8 cellular contexts compared by ENCODE assay signal in genomic region chr11:85854212-85854556, GRCh38. TPM values are rescaled to one million over a fixed set of nuclear protein-coding genes. Genes with fewer than 3 reads are reported as not detected.
A peak's percentile ranks its signal among the peaks of the same experiment; 100 is the strongest.
DNase-seq lines count a peak whose midpoint lies in the region; ATAC-seq, FAIRE-seq and TF ChIP-seq lines count a peak whose summit lies in the region.

No MANE protein-coding gene starts in this region.

- H3K4me1 ChIP-seq in A549 (peaks cover 7% of the 10 kb centered on the region), HUES64 (ENCODE audit: insufficient read depth, low read length) (0 out of 2 replicates have a peak, but pooled peaks cover 10% of the 10 kb centered on the region), mammary epithelial cell (ENCODE audit: insufficient read depth, low read length) (peaks cover 10% of the 10 kb centered on the region), mononuclear cell (ENCODE audit: insufficient read depth, low read length) (peaks cover 13% of the 10 kb centered on the region)

- no peak for TF ChIP-seq EP300 in A549 (IDR thresholded peaks at IDR 0.05)

- POLR2A ChIA-PET in A549 (lab: Yijun Ruan, JAX): interaction anchor here (0.7 to 1.3 kb wide), 6 partner anchors 216 to 945 kb away, joined by 3 to 6 read pairs (median 4); no protein-coding TSS in a partner anchor

- no peak for FAIRE-seq in A549 (lab: Jason Lieb, UNC)
- FAIRE-seq in D721Med (lab: Jason Lieb, UNC): no peak

- DNase-seq in A549 (ENCODE audit: low read depth in 1 of 2, low spot score in 1 of 2): no peak
- DNase-seq in mammary epithelial cell: no peak
- DNase-seq in D721Med (ENCODE audit: insufficient read length, low spot score): no peak
- DNase-seq in DMS79 treated with DMSO at 0.1 percent for 48 hours (lab: John Stamatoyannopoulos, UW): no peak
- no peak for DNase-seq in 8988T

- dilution Hi-C loops in mammary epithelial cell (cut with HindIII; ENCODE audit: low sequenced_read_pairs): no loop called here

- H3K27ac ChIP-seq in A549 (peak overlapping the region; percentile 71 to 95), HUES64 (ENCODE audit: low read depth, low read length) (peak overlapping the region; percentile 70), mammary epithelial cell (ENCODE audit: insufficient read depth, low read depth, low read length) (peak overlapping the region; percentile 8)

- H3K36me3 ChIP-seq in HUES64 (ENCODE audit: insufficient read depth, low read length): no peaks in the 10 kb centered on the region
- no peaks in the 10 kb centered on the region for H3K36me3 ChIP-seq in mammary epithelial cell (ENCODE audit: insufficient read depth, low read length)

- H3K79me2 ChIP-seq in mammary epithelial cell (ENCODE audit: insufficient read depth, low read length): no peaks in the 10 kb centered on the region

- intact Hi-C loops in mammary epithelial cell (cut with micrococcal nuclease): loop anchor here (1.0 to 10.0 kb wide), 6 partner anchors 87 to 961 kb away; no protein-coding TSS in a partner anchor

- H3K27me3 ChIP-seq in HUES64 (ENCODE audit: insufficient read depth, low read length) (peaks cover 5% of the 10 kb centered on the region), mammary epithelial cell (ENCODE audit: insufficient read depth, low read length) (no peaks in the 10 kb centered on the region), mononuclear cell (ENCODE audit: insufficient read depth, low read length) (no peaks in the 10 kb centered on the region)

- CTCF ChIA-PET in A549 (lab: Yijun Ruan, JAX) (interaction anchor here (0.5 to 2.5 kb wide), 66 partner anchors 8 to 967 kb away, joined by 3 to 47 read pairs (median 4); partner anchors contain the start of genes HIKESHI and PICALM), mammary epithelial cell (lab: Charles Lee; ENCODE audit: low non-redundant PET) (no interaction called here)

- H2AFZ ChIP-seq in mammary epithelial cell (ENCODE audit: low read depth, low read length): peak overlapping the region; percentile 91

- WGBS in A549 (ENCODE audit: missing lambda C conversion rate): 57% methylated on average over 7 of the region's 7 CpGs
- WGBS in HUES64: 55% methylated on average over 7 of the region's 7 CpGs
- WGBS in mammary epithelial cell (ENCODE audit: low coverage, missing lambda C conversion rate): 8% methylated on average over 7 of the region's 7 CpGs

- TF ChIP-seq RAD21 in A549 (conservative IDR thresholded peaks at IDR 0.05 in 1 of 2, IDR thresholded peaks at IDR 0.05 in 1 of 2): no peak

- H4K20me1 ChIP-seq in mammary epithelial cell (ENCODE audit: insufficient read depth, low read length): no peaks in the 10 kb centered on the region

- TF ChIP-seq CTCF in A549 (IDR thresholded peaks at IDR 0.05): no peak
- no peak for TF ChIP-seq CTCF in mammary epithelial cell (conservative IDR thresholded peaks at IDR 0.05 in 1 of 2, IDR thresholded peaks at IDR 0.05 in 1 of 2; ENCODE audit: extremely low read depth in 1 of 2, insufficient read depth in 1 of 2, low read depth in 1 of 2, low read length in 2 of 2)
- no peak for TF ChIP-seq CTCF in D721Med (IDR thresholded peaks at IDR 0.05; ENCODE audit: insufficient read depth, missing control alignments)

- H3K4me2 ChIP-seq in A549 (peak overlapping the region; percentile 76), mammary epithelial cell (ENCODE audit: insufficient read depth, low read depth, low read length) (peak overlapping the region; percentile 79)

- no peak for TF ChIP-seq POLR2A in A549 (IDR thresholded peaks at IDR 0.05; ENCODE audit: low read length)

- in situ Hi-C loops in mammary epithelial cell (cut with MboI; ENCODE audit: low sequenced_read_pairs in 2 of 2): no loop called here

- peak overlapping the region; percentile 96 for H3K9ac ChIP-seq in HUES64 (ENCODE audit: low read depth, low read length)
- H3K9ac ChIP-seq in mammary epithelial cell (ENCODE audit: insufficient read depth, low read length): peak overlapping the region; percentile 63

- H3K4me3 ChIP-seq in A549 (peak overlapping the region; percentile 37), HUES64 (ENCODE audit: low read length) (peak overlapping the region; percentile 84), mammary epithelial cell (replicated peaks in 1 of 3; ENCODE audit: insufficient read depth in 1 of 3, low read depth in 2 of 3, low read length in 3 of 3) (peak overlapping the region; percentile 24 to 61 (median 49)), mononuclear cell (ENCODE audit: low read length) (peak overlapping the region; percentile 50)

- ATAC-seq in A549: no peak
- ATAC-seq in HG02763 (IDR thresholded peaks at IDR 0.05; ENCODE audit: unreplicated experiment): no peak

- TSS peak; percentile 80 for BruUV-seq in mammary epithelial cell (replicated peaks; lab: Mats Ljungman, UMichigan)

- no peaks in the 10 kb centered on the region for H3K9me3 ChIP-seq in A549
- H3K9me3 ChIP-seq in HUES64 (ENCODE audit: insufficient read depth, low read depth, low read length): peaks cover 15% of the 10 kb centered on the region
- no peaks in the 10 kb centered on the region for H3K9me3 ChIP-seq in mammary epithelial cell (replicated peaks; ENCODE audit: insufficient read depth, low read length)
- H3K9me3 ChIP-seq in mononuclear cell (ENCODE audit: low read depth, low read length): no peaks in the 10 kb centered on the region

TF ChIP-seq in A549, 52 proteins besides CTCF, POLR2A, EP300 and RAD21:
- no peak for TF ChIP-seq TFCP2L1 (CRISPR knock-in tag; IDR thresholded peaks at IDR 0.05)
- TF ChIP-seq MAX (IDR thresholded peaks at IDR 0.05): no peak
- TF ChIP-seq RCOR1 (IDR thresholded peaks at IDR 0.05; ENCODE audit: low read depth, low read length): no peak
TF ChIP-seq in A549: peak in this region for 0.

RNA-seq across cellular contexts. Expression of gene CCDC83, which starts 1.0 kb away (rescaled TPM):
- polyA plus RNA-seq in A549 (2011; rRNA removed) (not detected in 2 replicates), A549 (2017; fragmentation: RNase III; extraction: RNeasy Plus Mini Kit Qiagen cat#74134 plus additional on column Dnase treatment) (not detected in 3 replicates), mammary epithelial cell (not detected)
- not detected in 2 replicates for polyA plus RNA-seq in A549 (2012; cell fraction: cytosol; rRNA removed)
- not detected in 2 replicates for polyA plus RNA-seq in A549 (2012; cell fraction: nucleus; rRNA removed)
- not detected in 2 replicates for polyA minus RNA-seq in A549 (2011; rRNA and poly(A)+ RNA removed)
- not detected for polyA plus RNA-seq in HUES64 (2013, experiment 1 of 2)
- polyA plus RNA-seq in HUES64 (2013, experiment 2 of 2): not detected
- total RNA-seq in mammary epithelial cell (not detected), mononuclear cell (under 0.01 TPM)
- not detected for polyA minus RNA-seq in mammary epithelial cell

RNA-seq across cellular contexts. Expression of gene SYTL2, which starts 43.2 kb away (rescaled TPM):
- polyA plus RNA-seq in A549 (2011; rRNA removed) (34.2 and 41.6 TPM in 2 replicates), A549 (2017; fragmentation: RNase III; extraction: RNeasy Plus Mini Kit Qiagen cat#74134 plus additional on column Dnase treatment) (10.8 to 15.5 TPM (median 11.6 TPM) in 3 replicates), mammary epithelial cell (3.8 TPM)
- 4.1 and 4.6 TPM in 2 replicates for polyA plus RNA-seq in A549 (2012; cell fraction: cytosol; rRNA removed)
- 5.4 and 13.3 TPM in 2 replicates for polyA plus RNA-seq in A549 (2012; cell fraction: nucleus; rRNA removed)
- polyA minus RNA-seq in A549 (2011; rRNA and poly(A)+ RNA removed): 15.1 and 16.5 TPM in 2 replicates
- polyA plus RNA-seq in HUES64 (2013, experiment 1 of 2): 5.4 TPM
- polyA plus RNA-seq in HUES64 (2013, experiment 2 of 2): 7.9 TPM
- total RNA-seq in mammary epithelial cell (10 to 100 TPM in 1 of 2 donors, 1 to 10 TPM in 1; 6.2 to 11.5 TPM), mononuclear cell (26.6 TPM)
- 2.8 TPM for polyA minus RNA-seq in mammary epithelial cell

Comparison
In these comparisons a context has a peak if more than half of its experiments do, and no peak if none do; other contexts are left out.
1. H3K27ac ChIP-seq: peak in every context shown above with its lines; median percentile 83 in A549; 70 in HUES64; 8 in mammary epithelial cell.